ENCODE assay signal across 8 cellular contexts in the genomic region with DNA sequence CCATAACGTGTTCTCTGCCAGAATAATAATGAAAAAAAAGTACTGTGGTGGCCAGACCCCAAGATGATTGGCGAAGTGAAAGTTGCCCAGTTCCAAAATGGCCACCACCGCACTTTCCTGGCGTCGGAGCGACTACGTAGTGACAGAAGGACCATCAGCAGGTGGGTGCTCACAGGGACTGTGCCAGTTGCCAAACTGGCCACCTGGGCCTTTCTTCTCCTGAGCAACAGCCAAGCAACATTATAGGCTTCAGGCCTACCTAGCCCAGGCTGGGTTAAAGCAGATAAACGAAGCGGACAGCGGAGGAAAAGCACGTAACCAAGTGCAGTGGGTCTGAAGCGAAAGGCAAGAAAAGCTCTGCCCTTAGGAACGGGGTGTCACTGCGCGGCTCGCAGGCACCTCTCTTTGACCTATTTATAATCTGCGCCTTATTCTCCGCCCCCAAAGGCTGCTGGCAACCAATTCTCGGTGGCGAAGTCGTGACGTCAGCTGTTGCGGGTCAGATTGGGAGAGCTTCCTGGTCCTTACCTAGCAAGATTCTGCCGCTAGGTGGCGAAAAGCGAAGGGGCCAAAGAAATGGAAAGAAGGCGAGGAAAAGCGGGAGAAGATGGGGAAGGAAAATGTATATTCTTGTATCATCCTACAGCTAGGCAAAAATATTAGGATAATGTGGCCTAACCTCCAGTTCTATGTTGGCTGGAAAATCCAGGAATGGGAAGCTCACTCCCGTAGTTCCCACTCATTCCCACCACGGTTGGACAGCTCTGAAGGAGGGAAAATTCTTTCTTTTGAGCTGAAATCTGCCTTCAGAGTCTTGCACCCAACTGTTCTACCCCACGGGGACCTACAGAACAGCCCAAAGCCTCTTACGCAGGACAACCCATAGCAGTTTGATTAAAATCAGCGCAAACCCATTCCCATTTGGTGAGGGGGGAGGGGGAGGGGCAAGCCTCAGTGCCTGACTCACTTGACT. TPM values are rescaled to one million over a fixed set of nuclear protein-coding genes. Genes with fewer than 3 reads are reported as not detected.
DNase-seq lines count a peak whose midpoint lies in the region; ATAC-seq and TF ChIP-seq lines count a peak whose summit lies in the region.

No MANE protein-coding gene starts in this region.

- H4K20me1 ChIP-seq in DND-41 (ENCODE audit: insufficient read depth, low read length) (no peaks in the 10 kb centered on the region), KMS-11 (ENCODE audit: insufficient read depth) (no peaks in the 10 kb centered on the region)

- H3K79me2 ChIP-seq in DND-41 (ENCODE audit: insufficient read depth, low read length) (no peaks in the 10 kb centered on the region), KMS-11 (ENCODE audit: insufficient read depth, low read depth) (no peaks in the 10 kb centered on the region)

- POLR2A ChIA-PET in Panc1 (lab: Charles Lee): interaction anchor here (0.6 kb wide), 1 partner anchor 105 kb away, joined by 4 read pairs; no protein-coding TSS in a partner anchor
- POLR2A ChIA-PET in naive thymus-derived CD4-positive, alpha-beta T cell (lab: Charles Lee): interaction anchor here (0.5 to 2.7 kb wide), 15 partner anchors 10 to 1548 kb away, joined by 3 to 39 read pairs (median 3); partner anchors contain the start of genes GABBR1 and TRIM26

- H3K4me2 ChIP-seq in DND-41 (ENCODE audit: insufficient read depth, low read length) (peak overlapping the region; percentile 90), KMS-11 (peak overlapping the region; percentile 66)

- peaks cover 0 to 2% (median 0%) of the 10 kb centered on the region in 11 donors for H3K9me3 Mint-ChIP-seq in naive thymus-derived CD4-positive, alpha-beta T cell
- H3K9me3 Mint-ChIP-seq in stimulated activated naive B cell treated with anti-CD40 and anti-IgM and Interleukin-4, amounts not matched to agents 10 μg/mL and 1 μg/mL and 100 μg/mL, for 72 hours: no peaks in the 10 kb centered on the region

- H2AFZ ChIP-seq in DND-41 (ENCODE audit: low read depth, low read length) (peak overlapping the region; percentile 99), KMS-11 (ENCODE audit: low read depth) (peak overlapping the region; percentile 67)

- H3K4me1 ChIP-seq in DND-41 (ENCODE audit: insufficient read depth, low read length): peaks cover 15% of the 10 kb centered on the region
- peaks cover 17% of the 10 kb centered on the region for H3K4me1 ChIP-seq in KMS-11 (ENCODE audit: low read depth, poor library complexity, severe bottlenecking)
- peaks cover 3% of the 10 kb centered on the region for H3K4me1 ChIP-seq in Panc1 (ENCODE audit: control insufficient read depth, insufficient read depth, low read length)
- peaks cover 4 to 7% of the 10 kb centered on the region in 2 donors for H3K4me1 ChIP-seq in naive thymus-derived CD4-positive, alpha-beta T cell (ENCODE audit: control insufficient read depth in 2 of 2, insufficient read depth in 2 of 2, low read length in 2 of 2)

- H3K36me3 Mint-ChIP-seq in naive thymus-derived CD4-positive, alpha-beta T cell: no peaks in the 10 kb centered on the region
- no peaks in the 10 kb centered on the region for H3K36me3 Mint-ChIP-seq in stimulated activated naive B cell treated with anti-CD40 and anti-IgM and Interleukin-4, amounts not matched to agents 10 μg/mL and 1 μg/mL and 100 μg/mL, for 72 hours

- H3K4me3 Mint-ChIP-seq in naive thymus-derived CD4-positive, alpha-beta T cell: peak overlapping the region; percentile 74 to 98 (median 96)
- H3K4me3 Mint-ChIP-seq in stimulated activated naive B cell treated with anti-CD40 and anti-IgM and Interleukin-4, amounts not matched to agents 10 μg/mL and 1 μg/mL and 100 μg/mL, for 72 hours: peak overlapping the region; percentile 97 to 98

- peak overlapping the region; percentile 86 for H3K27ac ChIP-seq in DND-41 (ENCODE audit: low read length)
- peak overlapping the region; percentile 86 for H3K27ac ChIP-seq in KMS-11
- peak overlapping the region; percentile 77; the same call in 1 of the 2 replicates for H3K27ac ChIP-seq in Panc1 (ENCODE audit: low read length)
- H3K27ac ChIP-seq in naive thymus-derived CD4-positive, alpha-beta T cell (ENCODE audit: low read depth, low read length): peak overlapping the region; percentile 94

- H3K4me3 ChIP-seq in DND-41 (ENCODE audit: low read depth in 1 of 2, low read length in 2 of 2) (peak overlapping the region; percentile 27 to 76), KMS-11 (IDR thresholded peaks at IDR 0.05; ENCODE audit: insufficient read depth, low read depth, low read length) (no peak overlapping the region), Panc1 (ENCODE audit: low read depth in 2 of 2, low read length in 2 of 2) (peak overlapping the region; percentile 47 to 78)
- peak overlapping the region; percentile 83 for H3K4me3 ChIP-seq in naive thymus-derived CD4-positive, alpha-beta T cell (ENCODE audit: low read length)

- TF ChIP-seq CTCF in DND-41 (IDR thresholded peaks at IDR 0.05; ENCODE audit: borderline replicate concordance, extremely low read depth, low read length, poor library complexity, severe bottlenecking) (peak; percentile 98), KMS-11 (conservative IDR thresholded peaks at IDR 0.05; ENCODE audit: low read depth, low read length) (peak; percentile 91), Panc1 (IDR thresholded peaks at IDR 0.05) (peak; percentile 96)

- CTCF ChIA-PET in Panc1 (lab: Charles Lee): interaction anchor here (0.6 to 1.5 kb wide), 9 partner anchors 8 to 669 kb away, joined by 3 to 20 read pairs (median 4); partner anchors contain the start of gene GABBR1
- CTCF ChIA-PET in naive thymus-derived CD4-positive, alpha-beta T cell (lab: Charles Lee): interaction anchor here (0.7 to 2.9 kb wide), 23 partner anchors 9 to 481 kb away, joined by 3 to 29 read pairs (median 4); partner anchors contain the start of genes GABBR1 and OR2H2

- peak overlapping the region; percentile 95 to 100 (median 100) for H3K27ac Mint-ChIP-seq in naive thymus-derived CD4-positive, alpha-beta T cell
- H3K27ac Mint-ChIP-seq in stimulated activated naive B cell treated with anti-CD40 and anti-IgM and Interleukin-4, amounts not matched to agents 10 μg/mL and 1 μg/mL and 100 μg/mL, for 72 hours: peak overlapping the region; percentile 100

- BruUV-seq in Panc1 (replicated peaks; lab: Mats Ljungman, UMichigan): no TSS peak

- in situ Hi-C loops in Panc1 (cut with HindIII; ENCODE audit: low pct_unique_long_range_greater_than_20kb, low sequenced_read_pairs): no loop called here

- H3K27me3 ChIP-seq in DND-41 (ENCODE audit: insufficient read depth, low read length, poor library complexity) (no peaks in the 10 kb centered on the region), KMS-11 (ENCODE audit: insufficient read depth, low read depth) (no peaks in the 10 kb centered on the region), Panc1 (ENCODE audit: control insufficient read depth, insufficient read depth, low read length) (no peaks in the 10 kb centered on the region)
- H3K27me3 ChIP-seq in naive thymus-derived CD4-positive, alpha-beta T cell (ENCODE audit: control insufficient read depth in 2 of 2, insufficient read depth in 2 of 2, low read length in 2 of 2): no peaks in the 10 kb centered on the region

- H3K36me3 ChIP-seq in DND-41 (ENCODE audit: insufficient read depth, low read length) (no peaks in the 10 kb centered on the region), KMS-11 (ENCODE audit: insufficient read depth) (no peaks in the 10 kb centered on the region), Panc1 (ENCODE audit: control insufficient read depth, insufficient read depth, low read length) (no peaks in the 10 kb centered on the region)
- H3K36me3 ChIP-seq in naive thymus-derived CD4-positive, alpha-beta T cell (ENCODE audit: control insufficient read depth in 2 of 3, insufficient read depth in 3 of 3, low read length in 3 of 3): no peaks in the 10 kb centered on the region

- intact Hi-C loops in Panc1 (cut with micrococcal nuclease; ENCODE audit: unreplicated experiment): no loop called here
- intact Hi-C loops in naive thymus-derived CD4-positive, alpha-beta T cell (cut with micrococcal nuclease): loop anchor here (1.0 to 5.0 kb wide), 10 partner anchors 9 to 417 kb away; partner anchors contain the start of genes GABBR1 (in 2 of the 2), HLA-F (in 2 of the 2) and PPP1R11 (in 1 of the 2)

- H3K9ac ChIP-seq in DND-41 (ENCODE audit: low read depth, low read length): peak overlapping the region; percentile 57
- peak overlapping the region; percentile 76 for H3K9ac ChIP-seq in KMS-11

- peaks cover 5 to 21% (median 13%) of the 10 kb centered on the region in 7 donors for H3K4me1 Mint-ChIP-seq in naive thymus-derived CD4-positive, alpha-beta T cell
- H3K4me1 Mint-ChIP-seq in stimulated activated naive B cell treated with anti-CD40 and anti-IgM and Interleukin-4, amounts not matched to agents 10 μg/mL and 1 μg/mL and 100 μg/mL, for 72 hours: peaks cover 7 to 18% of the 10 kb centered on the region in 2 donors

- H3K9me3 ChIP-seq in DND-41 (ENCODE audit: insufficient read depth, low read length, severe bottlenecking) (no peaks in the 10 kb centered on the region), Panc1 (ENCODE audit: control insufficient read depth, insufficient read depth, low read depth, low read length) (no peaks in the 10 kb centered on the region)
- no peaks in the 10 kb centered on the region for H3K9me3 ChIP-seq in naive thymus-derived CD4-positive, alpha-beta T cell (ENCODE audit: control insufficient read depth in 2 of 3, low read length in 3 of 3)

- H3K27me3 Mint-ChIP-seq in naive thymus-derived CD4-positive, alpha-beta T cell: peaks cover 0 to 11% (median 2%) of the 10 kb centered on the region in 5 donors
- H3K27me3 Mint-ChIP-seq in stimulated activated naive B cell treated with anti-CD40 and anti-IgM and Interleukin-4, amounts not matched to agents 10 μg/mL and 1 μg/mL and 100 μg/mL, for 72 hours: peaks cover 4 to 8% of the 10 kb centered on the region in 2 donors

- ATAC-seq in DND-41 (ENCODE audit: insufficient read depth, low read depth) (peak; percentile 94), GM21737 (IDR thresholded peaks at IDR 0.05; ENCODE audit: unreplicated experiment) (peak; percentile 95), Panc1 (peak; percentile 98)
- ATAC-seq in naive thymus-derived CD4-positive, alpha-beta T cell: peak; percentile 95
- ATAC-seq in stimulated activated naive B cell treated with anti-CD40 and anti-IgM and Interleukin-4, amounts not matched to agents 10 μg/mL and 1 μg/mL and 100 μg/mL, for 72 hours (replicated peaks): peak; percentile 96 to 97

- DNase-seq in DND-41 (peak; percentile 96), Panc1 (ENCODE audit: low read depth, low spot score) (peak; percentile 90), activated T-helper 1 cell treated with Interleukin-2 at 50 U/mL for 16 hours (ENCODE audit: low read depth) (peak; percentile 93), fibroblast of gingiva (ENCODE audit: low read depth) (peak; percentile 93)
- peak; percentile 88 to 99 (median 97) for DNase-seq in naive thymus-derived CD4-positive, alpha-beta T cell
- peak; percentile 95 for DNase-seq in stimulated activated naive B cell treated with anti-CD40 and anti-IgM and Interleukin-4, amounts not matched to agents 10 μg/mL and 1 μg/mL and 100 μg/mL, for 72 hours

RNA-seq across cellular contexts. Expression of gene MOG, which starts 6.9 kb away (rescaled TPM):
- not detected for total RNA-seq in Panc1 (2021; ENCODE audit: unreplicated experiment)
- not detected for polyA plus RNA-seq in Panc1 (2012; ENCODE audit: insufficient read length)
- total RNA-seq in naive thymus-derived CD4-positive, alpha-beta T cell: not detected
- not detected for polyA plus RNA-seq in naive thymus-derived CD4-positive, alpha-beta T cell

RNA-seq across cellular contexts. Expression of gene GABBR1, which starts 17.0 kb away (rescaled TPM):
- 11.9 TPM for total RNA-seq in Panc1 (2021; ENCODE audit: unreplicated experiment)
- polyA plus RNA-seq in Panc1 (2012; ENCODE audit: insufficient read length): 10.0 TPM
- total RNA-seq in naive thymus-derived CD4-positive, alpha-beta T cell: 100 to 1,000 TPM in 1 of 5 experiments, 10 to 100 TPM in 4; 37.0 to 115 (median 61.9) TPM
- polyA plus RNA-seq in naive thymus-derived CD4-positive, alpha-beta T cell: 1 to 10 TPM; 1.2 to 2.2 TPM

RNA-seq across cellular contexts. Expression of gene ZFP57, which starts 31.0 kb away (rescaled TPM):
- not detected for total RNA-seq in Panc1 (2021; ENCODE audit: unreplicated experiment)
- not detected for polyA plus RNA-seq in Panc1 (2012; ENCODE audit: insufficient read length)
- total RNA-seq in naive thymus-derived CD4-positive, alpha-beta T cell: 1 to 10 TPM in 2 of 5 experiments, not detected in 3; 1.7 to 2.3 TPM
- 1 to 10 TPM in 1 of 2 donors, not detected in 1; 3.3 TPM for polyA plus RNA-seq in naive thymus-derived CD4-positive, alpha-beta T cell
